Comparison of ENCODE assay signal across 10 cellular contexts in genomic region chr12:124543591-124544310, GRCh38. TPM values are rescaled to one million over a fixed set of nuclear protein-coding genes. Genes with fewer than 3 reads are reported as not detected.
DNase-seq lines count a peak whose midpoint lies in the region; ATAC-seq and TF ChIP-seq lines count a peak whose summit lies in the region.
"Had no signal": no experiment of that assay in that cellular context is flagged by ENCODE, and none has a peak within 500 bp of the region (broad histone marks: within the 10 kb centered on the region; RNA-seq: fewer than 3 reads in every experiment).

No MANE protein-coding gene starts in this region.

- H3K4me3 ChIP-seq in fibroblast of mammary gland (ENCODE audit: control insufficient read depth, low read depth, low read length) (no peak overlapping the region), skeletal muscle satellite cell (ENCODE audit: low read length) (no peak overlapping the region), lower leg skin (ENCODE audit: low read depth, poor library complexity, severe bottlenecking) (no peak overlapping the region)
- H3K4me3 ChIP-seq: tibial artery had no signal

- TF ChIP-seq POLR2A in lower leg skin (IDR thresholded peaks at IDR 0.05): no peak

- H3K9ac ChIP-seq in skeletal muscle satellite cell (ENCODE audit: low read depth, low read length): peak overlapping the region; percentile 30
- H3K9ac ChIP-seq: parathyroid adenoma had no signal

- DNase-seq in NCI-H82 (lab: John Stamatoyannopoulos, UW) (peak; percentile 99), fibroblast of mammary gland (ENCODE audit: low read depth) (peak; percentile 60), lower leg skin (ENCODE audit: low spot score in 2 of 2) (no peak)
- DNase-seq: IMR-90, tibial artery had no signal

- ATAC-seq in GM19463 (IDR thresholded peaks at IDR 0.05; ENCODE audit: unreplicated experiment) (peak; percentile 28), GM18870 (IDR thresholded peaks at IDR 0.05; ENCODE audit: unreplicated experiment) (no peak), GM18861 (IDR thresholded peaks at IDR 0.05; ENCODE audit: unreplicated experiment) (no peak)

- peak overlapping the region; percentile 34 for H3K4me2 ChIP-seq in skeletal muscle satellite cell (ENCODE audit: low read length)

- no peaks in the 10 kb centered on the region for H3K36me3 ChIP-seq in skeletal muscle satellite cell (ENCODE audit: insufficient read depth, low read length)
- H3K36me3 ChIP-seq: tibial artery had no signal

- peaks cover 51% of the 10 kb centered on the region for H3K4me1 ChIP-seq in skeletal muscle satellite cell (ENCODE audit: control insufficient read depth, insufficient read depth, low read length)

- no peak for TF ChIP-seq CTCF in fibroblast of mammary gland (conservative IDR thresholded peaks at IDR 0.05; ENCODE audit: control insufficient read depth, insufficient read depth, low read depth, low read length)
- no peak for TF ChIP-seq CTCF in lower leg skin (IDR thresholded peaks at IDR 0.05)

- H3K27me3 ChIP-seq in skeletal muscle satellite cell (ENCODE audit: control insufficient read depth, insufficient read depth, low read length): no peaks in the 10 kb centered on the region
- H3K27me3 ChIP-seq: tibial artery had no signal

- intact Hi-C loops in lower leg skin (cut with DNase I; ENCODE audit: low total_unique reads): no loop called here

- WGBS in lower leg skin, 2 donors: 50 to 60% methylated on average over 29 to 35 of the region's 36 CpGs

- H3K9me3 ChIP-seq in skeletal muscle satellite cell (replicated peaks; ENCODE audit: low read length): no peaks in the 10 kb centered on the region
- H3K9me3 ChIP-seq: tibial artery had no signal

RNA-seq across cellular contexts. Expression of gene NCOR2, which starts 23.7 kb away (rescaled TPM):
- total RNA-seq in skeletal muscle satellite cell (2012; rRNA removed): 46.6 and 66.2 TPM in 2 replicates
- total RNA-seq in lower leg skin: 100 to 1,000 TPM in 3 of 4 donors, 10 to 100 TPM in 1; 92.1 to 262 (median 137) TPM

Comparison
In these comparisons a context has a peak if more than half of its experiments do, and no peak if none do; other contexts are left out.
1. DNase-seq: peak in NCI-H82 (single experiment) and fibroblast of mammary gland (single experiment); none in lower leg skin (0 of 2).